16 cellular contexts compared by ENCODE assay signal in the genomic region with DNA sequence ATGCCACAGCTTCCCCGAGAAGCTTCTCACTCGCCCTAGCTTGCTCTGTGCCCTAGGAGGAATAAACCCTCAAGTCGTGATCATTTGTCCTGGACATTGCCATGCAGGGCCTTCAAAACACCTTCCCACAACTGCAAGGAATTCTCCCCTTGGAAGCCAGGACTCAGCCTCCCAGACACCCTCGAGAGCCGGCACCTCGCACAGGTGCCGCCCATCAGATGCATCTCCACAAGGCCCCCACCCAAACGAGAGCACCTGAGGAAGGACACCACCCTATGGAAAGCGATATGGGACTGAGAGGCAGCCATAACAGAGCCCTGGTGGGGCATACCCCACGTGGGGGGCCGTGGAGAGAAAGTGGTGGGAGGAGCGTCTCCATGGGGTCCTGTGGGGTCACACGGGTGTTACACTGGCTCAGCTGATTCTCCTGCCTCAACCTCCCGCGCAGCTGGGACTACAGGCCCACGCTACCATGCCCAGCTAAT.
DNase-seq lines count a peak whose midpoint lies in the region; ATAC-seq and TF ChIP-seq lines count a peak whose summit lies in the region.
"Had no signal": no experiment of that assay in that cellular context is flagged by ENCODE, and none has a peak within 500 bp of the region (broad histone marks: within the 10 kb centered on the region; RNA-seq: fewer than 3 reads in every experiment).

No MANE protein-coding gene starts in this region.

- no CpG with 5 or more reads among the region's 16 CpGs for WGBS in neuronal stem cell (ENCODE audit: extremely low coverage in 2 of 2, insufficient read length in 2 of 2, insufficient replicate concordance in 1 of 2), 2 donors

- peak overlapping the region; percentile 54 for H2AK5ac ChIP-seq in neuronal stem cell (ENCODE audit: low read depth, low read length)

- H3K79me1 ChIP-seq in neuronal stem cell (ENCODE audit: low read depth, low read length): no peaks in the 10 kb centered on the region

- H3K9ac ChIP-seq in neuronal stem cell (ENCODE audit: low read depth, low read length, poor library complexity): no peak overlapping the region
- H3K9ac ChIP-seq: GM23248 had no signal

- TF ChIP-seq CTCF in GM13976 (IDR thresholded peaks at IDR 0.05; ENCODE audit: borderline replicate concordance, control extremely low read depth, extremely low read depth, insufficient read depth, missing control alignments) (no peak), coronary artery (IDR thresholded peaks at IDR 0.05) (no peak)

- no peaks in the 10 kb centered on the region for H3K27me3 ChIP-seq in neuronal stem cell (ENCODE audit: control insufficient read depth in 3 of 3, insufficient read depth in 3 of 3, low read depth in 1 of 3, low read length in 3 of 3)

- no peak overlapping the region for H2AFZ ChIP-seq in neuronal stem cell (ENCODE audit: low read length)
- H2AFZ ChIP-seq: GM23248 had no signal

- H2BK5ac ChIP-seq in neuronal stem cell (ENCODE audit: low read length): no peak overlapping the region

- H3K4me3 ChIP-seq in coronary artery (no peak overlapping the region), neuronal stem cell (ENCODE audit: low read length in 2 of 2) (no peak overlapping the region)
- H3K4me3 ChIP-seq: GM23248 had no signal

- H3K27ac ChIP-seq in coronary artery: no peak overlapping the region
- H3K27ac ChIP-seq in neuronal stem cell (replicated peaks; ENCODE audit: low read length): no peak overlapping the region
- H3K27ac ChIP-seq: GM23248 had no signal

- H3K4me1 ChIP-seq in neuronal stem cell (ENCODE audit: control insufficient read depth in 2 of 2, insufficient read depth in 1 of 2, low read depth in 1 of 2, low read length in 2 of 2): peaks cover 0 to 5% of the 10 kb centered on the region in 2 donors

- H3K18ac ChIP-seq in neuronal stem cell (ENCODE audit: low read length): peak overlapping the region; percentile 54

- H3K23ac ChIP-seq in neuronal stem cell (ENCODE audit: low read depth, low read length, poor library complexity): no peak overlapping the region

- H2BK12ac ChIP-seq in neuronal stem cell (ENCODE audit: low read length): no peak overlapping the region

- H3K14ac ChIP-seq in neuronal stem cell (ENCODE audit: low read length): no peak overlapping the region

- in situ Hi-C loops in GM13976 (cut with MboI; ENCODE audit: low sequenced_read_pairs, unreplicated experiment): loop anchor here (25.0 kb wide), 2 partner anchors 158 to 483 kb away; no protein-coding TSS in a partner anchor

- no peak overlapping the region for H4K91ac ChIP-seq in neuronal stem cell (ENCODE audit: low read depth, low read length, poor library complexity)

- peaks cover 0 to 10% of the 10 kb centered on the region in 2 donors for H3K9me3 ChIP-seq in neuronal stem cell (replicated peaks in 1 of 2; ENCODE audit: control insufficient read depth in 2 of 2, insufficient read depth in 1 of 2, low read depth in 1 of 2, low read length in 2 of 2)

- no peak for ATAC-seq in HG02884 (IDR thresholded peaks at IDR 0.05; ENCODE audit: unreplicated experiment)

- H3K36me3 ChIP-seq in neuronal stem cell (replicated peaks in 1 of 2; ENCODE audit: control insufficient read depth in 2 of 2, insufficient read depth in 2 of 2, low read length in 2 of 2): peaks cover 0 to 3% of the 10 kb centered on the region in 2 donors

- H2BK15ac ChIP-seq in neuronal stem cell (ENCODE audit: low read length): no peak overlapping the region

- no peak overlapping the region for H2BK120ac ChIP-seq in neuronal stem cell (ENCODE audit: low read depth, low read length)

- no peak overlapping the region for H3K4me2 ChIP-seq in neuronal stem cell (ENCODE audit: insufficient read depth, low read length, poor library complexity, severe bottlenecking)

- peak; percentile 13 for DNase-seq in GM13976 (ENCODE audit: low spot score)
- peak; percentile 24 for DNase-seq in coronary artery (ENCODE audit: low spot score)
- no peak for DNase-seq in neuronal stem cell (ENCODE audit: low spot score)
- no peak for DNase-seq in NAMALWA (ENCODE audit: low spot score)
- DNase-seq in activated CD4-positive, CD25-positive, alpha-beta regulatory T cell (lab: John Stamatoyannopoulos, UW): no peak
- DNase-seq: C1 segment of cervical spinal cord; Calu3; CD4-positive, alpha-beta memory T cell; COR-L47; DMS53; DMS79 treated with DMSO at 0.1 percent for 48 hours; GF-D8; GM23248; H7; HCEC 1CT had no signal

- H4K8ac ChIP-seq in neuronal stem cell (ENCODE audit: low read depth, low read length): no peak overlapping the region

- H3K4ac ChIP-seq in neuronal stem cell (ENCODE audit: low read length): no peak overlapping the region

Comparison
In these comparisons a context has a peak if more than half of its experiments do, and no peak if none do; other contexts are left out.
1. DNase-seq: peak in GM13976 (single experiment) and coronary artery (single experiment); none in neuronal stem cell (single experiment), NAMALWA (single experiment) and activated CD4-positive, CD25-positive, alpha-beta regulatory T cell (0 of 4).